In the genomic region with DNA sequence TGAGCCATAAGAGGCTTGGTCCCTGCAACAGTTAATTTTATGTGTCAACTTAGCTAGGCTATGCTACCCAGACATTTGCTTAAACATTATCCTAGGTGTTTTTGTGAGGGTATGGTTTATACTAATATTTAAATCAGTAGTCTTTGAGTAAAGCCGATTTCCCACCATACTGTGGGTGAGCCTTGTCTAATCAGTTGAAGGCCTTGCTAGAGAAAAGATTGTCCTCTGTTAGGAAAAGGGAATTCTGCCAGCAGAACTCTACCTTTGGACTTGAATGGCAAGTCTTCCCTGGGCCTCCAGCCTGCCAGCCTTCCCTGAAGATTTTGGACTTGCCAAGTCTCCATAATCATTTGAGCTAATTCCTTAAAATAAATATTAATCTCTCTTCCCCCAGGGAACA, we compare ENCODE assay signal across 27 cellular contexts. TPM values are rescaled to one million over a fixed set of nuclear protein-coding genes. Genes with fewer than 3 reads are reported as not detected.
DNase-seq lines count a peak whose midpoint lies in the region; ATAC-seq, FAIRE-seq and TF ChIP-seq lines count a peak whose summit lies in the region.
"Had no signal": no experiment of that assay in that cellular context is flagged by ENCODE, and none has a peak within 500 bp of the region (broad histone marks: within the 10 kb centered on the region; RNA-seq: fewer than 3 reads in every experiment).

No MANE protein-coding gene starts in this region.

- no TSS peak for BruUV-seq in K562 (replicated peaks; lab: Mats Ljungman, UMichigan)

- TF ChIP-seq POLR2A in K562 (conservative IDR thresholded peaks at IDR 0.05): no peak

- CTCF ChIA-PET in K562 (lab: Yijun Ruan, JAX; ENCODE audit: low intra/inter-chr PET ratio): no interaction called here
- CTCF ChIA-PET in activated CD4-positive, alpha-beta memory T cell treated with anti-CD3 and anti-CD28 coated beads, Interleukin-2, amount 10 ng/mL, durations not matched to agents 7 days and 5 days (lab: Charles Lee): interaction anchor here (0.6 kb wide), 1 partner anchor 50 kb away, joined by 3 read pairs; no protein-coding TSS in a partner anchor

- H4K20me1 ChIP-seq in KMS-11 (ENCODE audit: insufficient read depth) (no peaks in the 10 kb centered on the region), K562 (replicated peaks; ENCODE audit: control insufficient read depth, insufficient read depth, low read length) (no peaks in the 10 kb centered on the region)
- H4K20me1 ChIP-seq: BLaER1 treated with 17β-estradiol and CSF1 and Interleukin-3, amounts not matched to agents 10 nM and 100 nM had no signal

- H3K36me3 Mint-ChIP-seq in neural crest cell (ENCODE audit: low read depth): no peaks in the 10 kb centered on the region
- no peaks in the 10 kb centered on the region for H3K36me3 Mint-ChIP-seq in activated CD4-positive, alpha-beta memory T cell treated with anti-CD3 and anti-CD28 coated beads, Interleukin-2, amount 10 ng/mL, durations not matched to agents 7 days and 5 days (ENCODE audit: low read depth)
- H3K36me3 Mint-ChIP-seq: CD14-positive monocyte; CD8-positive, alpha-beta memory T cell had no signal

- TF ChIP-seq RAD21 in K562 (CRISPR knock-in tag; conservative IDR thresholded peaks at IDR 0.05 in 1 of 2, IDR thresholded peaks at IDR 0.05 in 1 of 2): no peak

- no peaks in the 10 kb centered on the region for H3K9me3 Mint-ChIP-seq in neural crest cell
- no peaks in the 10 kb centered on the region for H3K9me3 Mint-ChIP-seq in activated CD4-positive, alpha-beta memory T cell treated with anti-CD3 and anti-CD28 coated beads, Interleukin-2, amount 10 ng/mL, durations not matched to agents 7 days and 5 days
- H3K9me3 Mint-ChIP-seq: CD4-positive, alpha-beta T cell; CD8-positive, alpha-beta memory T cell had no signal

- no peak for TF ChIP-seq CTCF in KMS-11 (conservative IDR thresholded peaks at IDR 0.05; ENCODE audit: low read depth, low read length)
- TF ChIP-seq CTCF in K562 (IDR thresholded peaks at IDR 0.05 in 2 of 3, conservative IDR thresholded peaks at IDR 0.05 in 1 of 3; ENCODE audit: insufficient read depth in 2 of 3, low read depth in 1 of 3, low read length in 3 of 3): no peak
- TF ChIP-seq CTCF in neural crest cell (conservative IDR thresholded peaks at IDR 0.05): no peak

- 24% methylated on average over 1 of the region's 1 CpG for WGBS in K562 (ENCODE audit: insufficient coverage, low coverage, missing lambda C conversion rate)

- in situ Hi-C loops in K562 (cut with MboI): no loop called here

- H3K4me1 ChIP-seq in KMS-11 (ENCODE audit: low read depth, poor library complexity, severe bottlenecking) (peaks cover 5% of the 10 kb centered on the region), K562 (replicated peaks in 1 of 2; ENCODE audit: control insufficient read depth in 2 of 2, insufficient read depth in 2 of 2, low read length in 2 of 2) (peaks cover 22 to 24% of the 10 kb centered on the region in 2 experiments; a peak in 4 of 5 replicates)
- H3K4me1 ChIP-seq: A549, BE2C, HAP-1 had no signal

- no peaks in the 10 kb centered on the region for H3K9me3 ChIP-seq in K562 (replicated peaks; ENCODE audit: control insufficient read depth, insufficient read depth, low read depth, low read length)
- H3K9me3 ChIP-seq: A549; BE2C; BLaER1 treated with 17β-estradiol and CSF1 and Interleukin-3, amounts not matched to agents 10 nM and 100 nM; HAP-1 had no signal

- H3K36me3 ChIP-seq in KMS-11 (ENCODE audit: insufficient read depth) (no peaks in the 10 kb centered on the region), K562 (ENCODE audit: control insufficient read depth, insufficient read depth, low read length) (no peaks in the 10 kb centered on the region)
- H3K36me3 ChIP-seq: BE2C, HAP-1 had no signal

- no peak for TF ChIP-seq EP300 in K562 (IDR thresholded peaks at IDR 0.05; ENCODE audit: low read length)

- no peak overlapping the region for H3K4me3 Mint-ChIP-seq in neural crest cell
- H3K4me3 Mint-ChIP-seq in activated CD4-positive, alpha-beta memory T cell treated with anti-CD3 and anti-CD28 coated beads, Interleukin-2, amount 10 ng/mL, durations not matched to agents 7 days and 5 days: no peak overlapping the region
- H3K4me3 Mint-ChIP-seq: CD14-positive monocyte; CD4-positive, alpha-beta T cell; CD8-positive, alpha-beta memory T cell had no signal

- no peaks in the 10 kb centered on the region for H3K9me1 ChIP-seq in K562 (ENCODE audit: control insufficient read depth, insufficient read depth, low read length)

- H3K9ac ChIP-seq in KMS-11 (no peak overlapping the region), K562 (ENCODE audit: insufficient read depth in 1 of 2, low read depth in 2 of 2, low read length in 2 of 2) (no peak overlapping the region)
- H3K9ac ChIP-seq: BLaER1 treated with 17β-estradiol and CSF1 and Interleukin-3, amounts not matched to agents 10 nM and 100 nM had no signal

- DNase-seq in K562 (ENCODE audit: extremely low read depth in 1 of 4, low spot score in 3 of 4): no peak
- no peak for DNase-seq in neural crest cell (ENCODE audit: low read depth, low spot score)
- DNase-seq in mesenteric fat pad (ENCODE audit: low spot score): no peak
- no peak for DNase-seq in DMS153 (lab: John Stamatoyannopoulos, UW)
- no peak for DNase-seq in activated CD4-positive, alpha-beta memory T cell treated with anti-CD3 and anti-CD28 coated beads, Interleukin-2, amount 10 ng/mL, durations not matched to agents 7 days and 5 days
- DNase-seq: 8988T; ACHN; AML-193; BE2C; CD4-positive, alpha-beta T cell; CD8-positive, alpha-beta memory T cell; DMS 273 treated with DMSO at 0.1 percent for 48 hours; DMS53; DMS79 treated with DMSO at 0.1 percent for 48 hours; GF-D8; GOT3 had no signal

- H3K27me3 ChIP-seq in KMS-11 (ENCODE audit: insufficient read depth, low read depth): no peaks in the 10 kb centered on the region
- no peaks in the 10 kb centered on the region for H3K27me3 ChIP-seq in K562 (ENCODE audit: control insufficient read depth in 2 of 2, insufficient read depth in 2 of 2, low read length in 2 of 2)
- H3K27me3 ChIP-seq: BE2C; BLaER1 treated with 17β-estradiol and CSF1 and Interleukin-3, amounts not matched to agents 10 nM and 100 nM had no signal

- no peaks in the 10 kb centered on the region for H3K79me2 ChIP-seq in KMS-11 (ENCODE audit: insufficient read depth, low read depth)
- no peaks in the 10 kb centered on the region for H3K79me2 ChIP-seq in K562 (ENCODE audit: control insufficient read depth, insufficient read depth, low read length)

- intact Hi-C loops in K562 (cut with micrococcal nuclease): loop anchor here (2.0 kb wide), 2 partner anchors 51 to 175 kb away; no protein-coding TSS in a partner anchor

- no peaks in the 10 kb centered on the region for H3K4me1 Mint-ChIP-seq in neural crest cell
- peaks cover 6% of the 10 kb centered on the region for H3K4me1 Mint-ChIP-seq in activated CD4-positive, alpha-beta memory T cell treated with anti-CD3 and anti-CD28 coated beads, Interleukin-2, amount 10 ng/mL, durations not matched to agents 7 days and 5 days
- H3K4me1 Mint-ChIP-seq: CD14-positive monocyte had no signal

- POLR2A ChIA-PET in K562 (lab: Yijun Ruan, JAX): no interaction called here
- POLR2A ChIA-PET in activated CD4-positive, alpha-beta memory T cell treated with anti-CD3 and anti-CD28 coated beads, Interleukin-2, amount 10 ng/mL, durations not matched to agents 7 days and 5 days (lab: Charles Lee): no interaction called here

- H3K4me3 ChIP-seq in KMS-11 (IDR thresholded peaks at IDR 0.05; ENCODE audit: insufficient read depth, low read depth, low read length): no peak overlapping the region
- H3K4me3 ChIP-seq in K562: no peak overlapping the region
- H3K4me3 ChIP-seq: A549; BLaER1 treated with 17β-estradiol and CSF1 and Interleukin-3, amounts not matched to agents 10 nM and 100 nM; HAP-1 had no signal

- no peak for ATAC-seq in K562
- ATAC-seq: A549 had no signal

- H3K4me2 ChIP-seq in KMS-11 (no peak overlapping the region), K562 (ENCODE audit: insufficient read depth, low read length) (no peak overlapping the region)
- H3K4me2 ChIP-seq: A549 had no signal

- H3K27ac Mint-ChIP-seq in neural crest cell (ENCODE audit: unreplicated experiment): peak overlapping the region; percentile 47
- no peak overlapping the region for H3K27ac Mint-ChIP-seq in activated CD4-positive, alpha-beta memory T cell treated with anti-CD3 and anti-CD28 coated beads, Interleukin-2, amount 10 ng/mL, durations not matched to agents 7 days and 5 days
- H3K27ac Mint-ChIP-seq: CD14-positive monocyte; CD4-positive, alpha-beta T cell had no signal

- no peaks in the 10 kb centered on the region for H3K27me3 Mint-ChIP-seq in neural crest cell (ENCODE audit: low read depth)
- H3K27me3 Mint-ChIP-seq in activated CD4-positive, alpha-beta memory T cell treated with anti-CD3 and anti-CD28 coated beads, Interleukin-2, amount 10 ng/mL, durations not matched to agents 7 days and 5 days: no peaks in the 10 kb centered on the region
- H3K27me3 Mint-ChIP-seq: CD4-positive, alpha-beta T cell had no signal

- FAIRE-seq in K562 (lab: Jason Lieb, UNC): no peak
- FAIRE-seq: A549, D721Med, GM12891, GM18507, H54 had no signal

- H3K27ac ChIP-seq in KMS-11: no peak overlapping the region
- no peak overlapping the region for H3K27ac ChIP-seq in K562 (ENCODE audit: extremely low read depth, low read depth, low read length)
- H3K27ac ChIP-seq: A549; BLaER1 treated with 17β-estradiol and CSF1 and Interleukin-3, amounts not matched to agents 10 nM and 100 nM had no signal

- H2AFZ ChIP-seq in KMS-11 (ENCODE audit: low read depth) (peak overlapping the region; percentile 84), K562 (ENCODE audit: low read depth, low read length) (peak overlapping the region; percentile 73; the same call in 1 of the 2 replicates)

RNA-seq across cellular contexts. Expression of a gene that starts 23.9 kb away (rescaled TPM):
- not detected in 2 replicates for total RNA-seq in K562 (2011; cell fraction: chromatin; rRNA removed; ENCODE audit: low replicate concordance)
- total RNA-seq in K562 (2011; cell fraction: nucleolus; rRNA removed): not detected in 2 replicates
- total RNA-seq in K562 (2011; cell fraction: nucleoplasm; rRNA removed): not detected in 2 replicates
- not detected in 2 replicates for total RNA-seq in K562 (2014; rRNA removed)
- total RNA-seq in K562 (2014; rRNA removed; fragmentation: Illumina TruSeq; extraction: Trizol): not detected in 2 replicates
- not detected in 2 replicates for total RNA-seq in K562 (2015; rRNA removed; fragmentation: Illumina TruSeq; extraction: Trizol)
- not detected in 2 replicates for total RNA-seq in K562 (2021)
- polyA plus RNA-seq in K562 (2011; rRNA removed): not detected in 2 replicates
- polyA plus RNA-seq in K562 (2011; cell fraction: cytosol; rRNA removed): not detected in 2 replicates
- polyA plus RNA-seq in K562 (2011; cell fraction: nucleus; rRNA removed): not detected in 2 replicates
- polyA plus RNA-seq in K562 (2012): 0.07 and 0.28 TPM in 2 replicates
- polyA plus RNA-seq in K562 (2014; fragmentation: Illumina TruSeq; extraction: Trizol): not detected in 2 replicates
- not detected for polyA plus RNA-seq in K562 (2014; fragmentation: Nextera tagmentation; extraction: Ambion mirVana)
- polyA plus RNA-seq in K562 (2014; rRNA removed): not detected in 2 replicates
- polyA minus RNA-seq in K562 (2011; rRNA and poly(A)+ RNA removed): not detected in 2 replicates
- not detected in 2 replicates for polyA minus RNA-seq in K562 (2011; cell fraction: cytosol; rRNA and poly(A)+ RNA removed)
- polyA minus RNA-seq in K562 (2011; cell fraction: nucleus; rRNA and poly(A)+ RNA removed): not detected in 2 replicates
- not detected in 2 replicates for total RNA-seq in neural crest cell
- total RNA-seq in mesenteric fat pad: 1.1 TPM
- total RNA-seq in activated CD4-positive, alpha-beta memory T cell treated with anti-CD3 and anti-CD28 coated beads, Interleukin-2, amount 10 ng/mL, durations not matched to agents 7 days and 5 days: not detected
- total RNA-seq: CD4-positive, alpha-beta T cell; CD8-positive, alpha-beta memory T cell had no signal
- polyA plus RNA-seq: CD8-positive, alpha-beta memory T cell had no signal

RNA-seq across cellular contexts. Expression of a gene that starts 36.4 kb away (rescaled TPM):
- total RNA-seq in K562 (2011; cell fraction: chromatin; rRNA removed; ENCODE audit: low replicate concordance): not detected in 2 replicates
- total RNA-seq in K562 (2011; cell fraction: nucleolus; rRNA removed): not detected in 2 replicates
- not detected in 2 replicates for total RNA-seq in K562 (2011; cell fraction: nucleoplasm; rRNA removed)
- total RNA-seq in K562 (2014; rRNA removed) (not detected in 2 replicates), K562 (2014; rRNA removed; fragmentation: Illumina TruSeq; extraction: Trizol) (not detected in 2 replicates), K562 (2015; rRNA removed; fragmentation: Illumina TruSeq; extraction: Trizol) (not detected in 2 replicates), K562 (2021) (not detected in 2 replicates), neural crest cell (not detected in 2 replicates), mesenteric fat pad (not detected)
- polyA plus RNA-seq in K562 (2011; rRNA removed) (not detected in 2 replicates), K562 (2014; fragmentation: Illumina TruSeq; extraction: Trizol) (not detected in 2 replicates), K562 (2014; fragmentation: Nextera tagmentation; extraction: Ambion mirVana) (not detected), K562 (2014; rRNA removed) (not detected in 2 replicates)
- polyA plus RNA-seq in K562 (2011; cell fraction: cytosol; rRNA removed): not detected in 2 replicates
- not detected in 2 replicates for polyA plus RNA-seq in K562 (2011; cell fraction: nucleus; rRNA removed)
- 0.12 and 0.13 TPM in 2 replicates for polyA plus RNA-seq in K562 (2012)
- not detected in 2 replicates for polyA minus RNA-seq in K562 (2011; rRNA and poly(A)+ RNA removed)
- not detected in 2 replicates for polyA minus RNA-seq in K562 (2011; cell fraction: cytosol; rRNA and poly(A)+ RNA removed)
- not detected in 2 replicates for polyA minus RNA-seq in K562 (2011; cell fraction: nucleus; rRNA and poly(A)+ RNA removed)
- total RNA-seq in activated CD4-positive, alpha-beta memory T cell treated with anti-CD3 and anti-CD28 coated beads, Interleukin-2, amount 10 ng/mL, durations not matched to agents 7 days and 5 days: not detected
- total RNA-seq: CD4-positive, alpha-beta T cell; CD8-positive, alpha-beta memory T cell; Daoy; G401 had no signal
- polyA plus RNA-seq: A549; CD14-positive monocyte; CD8-positive, alpha-beta memory T cell had no signal

RNA-seq across cellular contexts. Expression of a gene that starts 44.6 kb away (rescaled TPM):
- total RNA-seq in K562 (2011; cell fraction: chromatin; rRNA removed; ENCODE audit: low replicate concordance): 4.2 and 8.4 TPM in 2 replicates
- 4.3 and 4.8 TPM in 2 replicates for total RNA-seq in K562 (2011; cell fraction: nucleolus; rRNA removed)
- total RNA-seq in K562 (2011; cell fraction: nucleoplasm; rRNA removed): 12.2 and 25.1 TPM in 2 replicates
- total RNA-seq in K562 (2014; rRNA removed): 32.3 and 33.5 TPM in 2 replicates
- 76.2 and 86.3 TPM in 2 replicates for total RNA-seq in K562 (2014; rRNA removed; fragmentation: Illumina TruSeq; extraction: Trizol)
- total RNA-seq in K562 (2015; rRNA removed; fragmentation: Illumina TruSeq; extraction: Trizol): 43.9 and 49.6 TPM in 2 replicates
- total RNA-seq in K562 (2021): 78.9 and 92.3 TPM in 2 replicates
- 61.3 and 72.9 TPM in 2 replicates for polyA plus RNA-seq in K562 (2011; rRNA removed)
- polyA plus RNA-seq in K562 (2011; cell fraction: cytosol; rRNA removed): 28.2 and 58.9 TPM in 2 replicates
- polyA plus RNA-seq in K562 (2011; cell fraction: nucleus; rRNA removed): 14.8 and 26.1 TPM in 2 replicates
- 40.5 and 51.2 TPM in 2 replicates for polyA plus RNA-seq in K562 (2012)
- polyA plus RNA-seq in K562 (2014; fragmentation: Illumina TruSeq; extraction: Trizol): 64.4 and 71.2 TPM in 2 replicates
- 100 to 1,000 TPM; 227 to 253 TPM for polyA plus RNA-seq in K562 (2014; fragmentation: Nextera tagmentation; extraction: Ambion mirVana)
- polyA plus RNA-seq in K562 (2014; rRNA removed): 51.4 and 53.7 TPM in 2 replicates
- 47.8 and 54.5 TPM in 2 replicates for polyA minus RNA-seq in K562 (2011; rRNA and poly(A)+ RNA removed)
- 16.3 and 23.9 TPM in 2 replicates for polyA minus RNA-seq in K562 (2011; cell fraction: cytosol; rRNA and poly(A)+ RNA removed)
- polyA minus RNA-seq in K562 (2011; cell fraction: nucleus; rRNA and poly(A)+ RNA removed): 3.2 and 8.7 TPM in 2 replicates
- total RNA-seq in neural crest cell: 15.0 and 20.7 TPM in 2 replicates
- total RNA-seq in mesenteric fat pad: 13.5 TPM
- 10 to 100 TPM; 55.3 to 60.7 TPM for total RNA-seq in activated CD4-positive, alpha-beta memory T cell treated with anti-CD3 and anti-CD28 coated beads, Interleukin-2, amount 10 ng/mL, durations not matched to agents 7 days and 5 days

RNA-seq across cellular contexts. Expression of a gene that starts 58.2 kb away (rescaled TPM):
- total RNA-seq in K562 (2011; cell fraction: chromatin; rRNA removed; ENCODE audit: low replicate concordance): 9.8 and 29.7 TPM in 2 replicates
- total RNA-seq in K562 (2011; cell fraction: nucleolus; rRNA removed): 6.5 and 6.7 TPM in 2 replicates
- 12.3 and 24.0 TPM in 2 replicates for total RNA-seq in K562 (2011; cell fraction: nucleoplasm; rRNA removed)
- total RNA-seq in K562 (2014; rRNA removed) (3.9 and 4.4 TPM in 2 replicates), K562 (2014; rRNA removed; fragmentation: Illumina TruSeq; extraction: Trizol) (10.7 and 11.9 TPM in 2 replicates), K562 (2015; rRNA removed; fragmentation: Illumina TruSeq; extraction: Trizol) (13.1 and 13.4 TPM in 2 replicates), K562 (2021) (13.6 and 14.6 TPM in 2 replicates), neural crest cell (21.0 and 24.1 TPM in 2 replicates), mesenteric fat pad (81.3 TPM)
- polyA plus RNA-seq in K562 (2011; rRNA removed) (9.4 and 10.9 TPM in 2 replicates), K562 (2014; fragmentation: Illumina TruSeq; extraction: Trizol) (14.2 and 14.8 TPM in 2 replicates), K562 (2014; fragmentation: Nextera tagmentation; extraction: Ambion mirVana) (10 to 100 TPM; 10.4 to 16.9 TPM), K562 (2014; rRNA removed) (7.3 and 10.6 TPM in 2 replicates)
- 2.7 and 7.6 TPM in 2 replicates for polyA plus RNA-seq in K562 (2011; cell fraction: cytosol; rRNA removed)
- 3.3 and 4.9 TPM in 2 replicates for polyA plus RNA-seq in K562 (2011; cell fraction: nucleus; rRNA removed)
- 18.3 and 27.8 TPM in 2 replicates for polyA plus RNA-seq in K562 (2012)
- 8.5 and 10.3 TPM in 2 replicates for polyA minus RNA-seq in K562 (2011; rRNA and poly(A)+ RNA removed)
- polyA minus RNA-seq in K562 (2011; cell fraction: cytosol; rRNA and poly(A)+ RNA removed): 5.1 and 5.2 TPM in 2 replicates
- 2.2 and 6.1 TPM in 2 replicates for polyA minus RNA-seq in K562 (2011; cell fraction: nucleus; rRNA and poly(A)+ RNA removed)
- 10 to 100 TPM; 20.6 to 21.0 TPM for total RNA-seq in activated CD4-positive, alpha-beta memory T cell treated with anti-CD3 and anti-CD28 coated beads, Interleukin-2, amount 10 ng/mL, durations not matched to agents 7 days and 5 days
